23 cellular contexts compared by ENCODE assay signal in genomic region chr3:5213574-5213966, GRCh38. TPM values are rescaled to one million over a fixed set of nuclear protein-coding genes. Genes with fewer than 3 reads are reported as not detected.
A peak's percentile ranks its signal among the peaks of the same experiment; 100 is the strongest.
DNase-seq lines count a peak whose midpoint lies in the region; ATAC-seq, FAIRE-seq and TF ChIP-seq lines count a peak whose summit lies in the region.
"Had no signal": no experiment of that assay in that cellular context is flagged by ENCODE, and none has a peak within 500 bp of the region (broad histone marks: within the 10 kb centered on the region; RNA-seq: fewer than 3 reads in every experiment).

No MANE protein-coding gene starts in this region.

- 75 to 82% methylated on average over 7 of the region's 7 CpGs for WGBS in pancreas, 2 donors

- H3K9me3 Mint-ChIP-seq in activated naive CD4-positive, alpha-beta T cell treated with anti-CD3 and anti-CD28 coated beads, Interleukin-2, amount 50 U/mL, for 24 hours: no peaks in the 10 kb centered on the region
- H3K9me3 Mint-ChIP-seq in endothelial cell (ENCODE audit: unreplicated experiment) (no peaks in the 10 kb centered on the region), type B pancreatic cell (no peaks in the 10 kb centered on the region)
- H3K9me3 Mint-ChIP-seq: neural progenitor cell had no signal

- H3K9me3 ChIP-seq in T-helper 17 cell (ENCODE audit: control insufficient read depth, low read length, poor library complexity, severe bottlenecking): no peaks in the 10 kb centered on the region
- H3K9me3 ChIP-seq in pancreas: no peaks in the 10 kb centered on the region
- H3K9me3 ChIP-seq: heart left ventricle had no signal

- no peak for FAIRE-seq in pancreas (lab: Jason Lieb, UNC)
- FAIRE-seq: G401.6, GM12891, urothelium cell line had no signal

- no peak overlapping the region for H3K4me3 ChIP-seq in pancreas
- H3K4me3 ChIP-seq: heart left ventricle, neural progenitor cell, SK-N-MC had no signal

- H3K27ac Mint-ChIP-seq in activated naive CD4-positive, alpha-beta T cell treated with anti-CD3 and anti-CD28 coated beads, Interleukin-2, amount 50 U/mL, for 24 hours: peak overlapping the region; percentile 65
- H3K27ac Mint-ChIP-seq in T-helper 17 cell (peak overlapping the region; percentile 74), endothelial cell (ENCODE audit: unreplicated experiment) (no peak overlapping the region), type B pancreatic cell (peak overlapping the region; percentile 16)
- H3K27ac Mint-ChIP-seq: neural progenitor cell had no signal

- in situ Hi-C loops in ACHN (cut with HindIII; ENCODE audit: low pct_ligation_motif_present, low pct_unique_long_range_greater_than_20kb, low sequenced_read_pairs): no loop called here

- no peak overlapping the region for H3K4me3 Mint-ChIP-seq in activated naive CD4-positive, alpha-beta T cell treated with anti-CD3 and anti-CD28 coated beads, Interleukin-2, amount 50 U/mL, for 24 hours
- H3K4me3 Mint-ChIP-seq in T-helper 17 cell: no peak overlapping the region
- peak overlapping the region; percentile 44 for H3K4me3 Mint-ChIP-seq in endothelial cell (ENCODE audit: unreplicated experiment)
- no peak overlapping the region for H3K4me3 Mint-ChIP-seq in type B pancreatic cell
- H3K4me3 Mint-ChIP-seq: neural progenitor cell had no signal

- H3K27me3 ChIP-seq in pancreas: no peaks in the 10 kb centered on the region
- H3K27me3 ChIP-seq: heart left ventricle, neural progenitor cell had no signal

- peaks cover 25% of the 10 kb centered on the region for H3K36me3 Mint-ChIP-seq in activated naive CD4-positive, alpha-beta T cell treated with anti-CD3 and anti-CD28 coated beads, Interleukin-2, amount 50 U/mL, for 24 hours
- H3K36me3 Mint-ChIP-seq in T-helper 17 cell (ENCODE audit: low read depth): peaks cover 20% of the 10 kb centered on the region
- peaks cover 58% of the 10 kb centered on the region for H3K36me3 Mint-ChIP-seq in endothelial cell (ENCODE audit: low read depth, unreplicated experiment)
- peaks cover 59% of the 10 kb centered on the region for H3K36me3 Mint-ChIP-seq in type B pancreatic cell

- intact Hi-C loops in pancreas (cut with DNase I): no loop called here
- intact Hi-C loops in sciatic nerve (cut with DNase I): no loop called here

- peaks cover 3 to 94% (median 44%) of the 10 kb centered on the region in 3 donors for H3K36me3 ChIP-seq in pancreas
- H3K36me3 ChIP-seq: neural progenitor cell had no signal

- TF ChIP-seq CTCF in endothelial cell (IDR thresholded peaks at IDR 0.05; ENCODE audit: unreplicated experiment): no peak
- TF ChIP-seq CTCF in type B pancreatic cell (conservative IDR thresholded peaks at IDR 0.05): no peak
- no peak for TF ChIP-seq CTCF in pancreas (IDR thresholded peaks at IDR 0.05)

- H3K27me3 Mint-ChIP-seq in activated naive CD4-positive, alpha-beta T cell treated with anti-CD3 and anti-CD28 coated beads, Interleukin-2, amount 50 U/mL, for 24 hours: no peaks in the 10 kb centered on the region
- H3K27me3 Mint-ChIP-seq in T-helper 17 cell (no peaks in the 10 kb centered on the region), endothelial cell (ENCODE audit: unreplicated experiment) (peaks cover 1% of the 10 kb centered on the region), type B pancreatic cell (no peaks in the 10 kb centered on the region)

- DNase-seq in activated naive CD4-positive, alpha-beta T cell (lab: John Stamatoyannopoulos, UW): no peak
- DNase-seq in T-helper 17 cell: no peak
- DNase-seq in endothelial cell (ENCODE audit: low spot score): no peak
- no peak for DNase-seq in type B pancreatic cell (ENCODE audit: extremely low spot score, unreplicated experiment)
- no peak for DNase-seq in pancreas
- DNase-seq in ACHN: no peak
- DNase-seq in sciatic nerve (ENCODE audit: low spot score): no peak
- DNase-seq: amniotic stem cell; caudate nucleus; effector CD4-positive, alpha-beta T cell; heart left ventricle; KG1; kidney glomerular epithelial cell; NCI-H1092; NCI-H524 treated with DMSO at 0.1 percent for 48 hours; T1000 had no signal

- no peak overlapping the region for H3K27ac ChIP-seq in pancreas
- H3K27ac ChIP-seq: heart left ventricle, neural progenitor cell, SK-N-MC had no signal

- H3K4me1 Mint-ChIP-seq in activated naive CD4-positive, alpha-beta T cell treated with anti-CD3 and anti-CD28 coated beads, Interleukin-2, amount 50 U/mL, for 24 hours: no peaks in the 10 kb centered on the region
- H3K4me1 Mint-ChIP-seq in T-helper 17 cell (peaks cover 17% of the 10 kb centered on the region), endothelial cell (ENCODE audit: unreplicated experiment) (no peaks in the 10 kb centered on the region), type B pancreatic cell (ENCODE audit: unreplicated experiment) (peaks cover 13% of the 10 kb centered on the region)

- ATAC-seq in T-helper 17 cell: no peak
- ATAC-seq in pancreas: no peak
- no peak for ATAC-seq in sciatic nerve
- ATAC-seq: heart left ventricle, Panc1 had no signal

- H3K4me1 ChIP-seq in pancreas: no peaks in the 10 kb centered on the region

RNA-seq across cellular contexts. Expression of gene EDEM1, which starts 26.1 kb away (rescaled TPM):
- total RNA-seq in T-helper 17 cell: 100 to 1,000 TPM; 109 to 111 TPM
- total RNA-seq in endothelial cell (ENCODE audit: unreplicated experiment): 18.2 TPM
- 20.2 and 35.1 TPM in 2 replicates for total RNA-seq in type B pancreatic cell (ENCODE audit: low replicate concordance)
- 10 to 100 TPM; 24.4 to 37.9 (median 31.1) TPM for total RNA-seq in pancreas
- polyA plus RNA-seq in pancreas: 1 to 10 TPM; 6.0 to 9.3 TPM
- 29.6 TPM for total RNA-seq in sciatic nerve
